Comparison of ENCODE assay signal across 2 cellular contexts in genomic region chr11:102026975-102027374, GRCh38.
TF ChIP-seq lines count a peak whose summit lies in the region.

No MANE protein-coding gene starts in this region.

TF ChIP-seq in SK-N-SH treated with all-trans-retinoic acid at 6 μM for 48 hours, 23 proteins besides CTCF, POLR2A, EP300 and RAD21 (continued from another document):
- TF ChIP-seq POU6F1 (CRISPR knock-in tag; IDR thresholded peaks at IDR 0.05; ENCODE audit: borderline replicate concordance, low read depth) (no peak), ESRRG (CRISPR knock-in tag; IDR thresholded peaks at IDR 0.05) (no peak), ZNF8 (CRISPR knock-in tag; IDR thresholded peaks at IDR 0.05) (no peak), ZNF565 (CRISPR knock-in tag; conservative IDR thresholded peaks at IDR 0.05; ENCODE audit: low read depth) (no peak), ZFP30 (CRISPR knock-in tag; IDR thresholded peaks at IDR 0.05) (no peak), CSRNP3 (CRISPR knock-in tag; IDR thresholded peaks at IDR 0.05) (no peak), ZFP3 (CRISPR knock-in tag; IDR thresholded peaks at IDR 0.05) (no peak), TOX (CRISPR knock-in tag; IDR thresholded peaks at IDR 0.05; ENCODE audit: borderline replicate concordance) (no peak), PPARA (CRISPR knock-in tag; IDR thresholded peaks at IDR 0.05; ENCODE audit: borderline replicate concordance) (no peak), GLIS3 (CRISPR knock-in tag; IDR thresholded peaks at IDR 0.05) (no peak)
TF ChIP-seq in SK-N-SH treated with all-trans-retinoic acid at 6 μM for 48 hours: peak in this region for 0.

TF ChIP-seq in SK-N-SH, 30 proteins besides CTCF, POLR2A, EP300 and RAD21 (continued from another document):
- TF ChIP-seq NRF1 (IDR thresholded peaks at IDR 0.05; ENCODE audit: low read depth, low read length) (no peak), REST (IDR thresholded peaks at IDR 0.05; ENCODE audit: low read depth, low read length) (no peak), PBX3 (IDR thresholded peaks at IDR 0.05) (no peak), TEAD4 (IDR thresholded peaks at IDR 0.05; ENCODE audit: borderline replicate concordance, insufficient read depth) (no peak), GABPA (IDR thresholded peaks at IDR 0.05; ENCODE audit: low read depth) (no peak), USF2 (IDR thresholded peaks at IDR 0.05; ENCODE audit: borderline replicate concordance, low read depth, low read length) (no peak), MXI1 (IDR thresholded peaks at IDR 0.05; ENCODE audit: low read depth, low read length) (no peak), NFIC (IDR thresholded peaks at IDR 0.05; ENCODE audit: borderline replicate concordance) (no peak), IRF3 (IDR thresholded peaks at IDR 0.05; ENCODE audit: low read depth, low read length) (no peak), CHD2 (IDR thresholded peaks at IDR 0.05; ENCODE audit: low read length, partially characterized antibody) (no peak), RXRA (IDR thresholded peaks at IDR 0.05; ENCODE audit: borderline replicate concordance, low read depth) (no peak), RFX5 (IDR thresholded peaks at IDR 0.05; ENCODE audit: low read length) (no peak)
